In genomic region chr12:48681738-48682532, GRCh38 we compare ENCODE assay signal across 1 cellular context.
A peak's percentile ranks its signal among the peaks of the same experiment; 100 is the strongest.
TF ChIP-seq lines count a peak whose summit lies in the region.

A gene with protein sequence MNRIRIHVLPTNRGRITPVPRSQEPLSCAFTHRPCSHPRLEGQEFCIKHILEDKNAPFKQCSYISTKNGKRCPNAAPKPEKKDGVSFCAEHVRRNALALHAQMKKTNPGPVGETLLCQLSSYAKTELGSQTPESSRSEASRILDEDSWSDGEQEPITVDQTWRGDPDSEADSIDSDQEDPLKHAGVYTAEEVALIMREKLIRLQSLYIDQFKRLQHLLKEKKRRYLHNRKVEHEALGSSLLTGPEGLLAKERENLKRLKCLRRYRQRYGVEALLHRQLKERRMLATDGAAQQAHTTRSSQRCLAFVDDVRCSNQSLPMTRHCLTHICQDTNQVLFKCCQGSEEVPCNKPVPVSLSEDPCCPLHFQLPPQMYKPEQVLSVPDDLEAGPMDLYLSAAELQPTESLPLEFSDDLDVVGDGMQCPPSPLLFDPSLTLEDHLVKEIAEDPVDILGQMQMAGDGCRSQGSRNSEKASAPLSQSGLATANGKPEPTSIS (minus strand): TSS chr12:48682238. CDS start chr12:48681632, 606 bp downstream.

TF ChIP-seq in HepG2, 621 proteins besides CTCF, POLR2A, EP300 and RAD21 (continued from another document and continues in another):
- no peak for TF ChIP-seq KIAA2018 (CRISPR knock-in tag; IDR thresholded peaks at IDR 0.05; ENCODE audit: borderline replicate concordance)
- no peak for TF ChIP-seq ZNF773 (CRISPR knock-in tag; IDR thresholded peaks at IDR 0.05; ENCODE audit: borderline replicate concordance)
- peak; percentile 69; the same call in 1 of the 2 replicates for TF ChIP-seq ZNF598 (CRISPR knock-in tag; IDR thresholded peaks at IDR 0.05; ENCODE audit: borderline replicate concordance)
- TF ChIP-seq, protein P1, sequence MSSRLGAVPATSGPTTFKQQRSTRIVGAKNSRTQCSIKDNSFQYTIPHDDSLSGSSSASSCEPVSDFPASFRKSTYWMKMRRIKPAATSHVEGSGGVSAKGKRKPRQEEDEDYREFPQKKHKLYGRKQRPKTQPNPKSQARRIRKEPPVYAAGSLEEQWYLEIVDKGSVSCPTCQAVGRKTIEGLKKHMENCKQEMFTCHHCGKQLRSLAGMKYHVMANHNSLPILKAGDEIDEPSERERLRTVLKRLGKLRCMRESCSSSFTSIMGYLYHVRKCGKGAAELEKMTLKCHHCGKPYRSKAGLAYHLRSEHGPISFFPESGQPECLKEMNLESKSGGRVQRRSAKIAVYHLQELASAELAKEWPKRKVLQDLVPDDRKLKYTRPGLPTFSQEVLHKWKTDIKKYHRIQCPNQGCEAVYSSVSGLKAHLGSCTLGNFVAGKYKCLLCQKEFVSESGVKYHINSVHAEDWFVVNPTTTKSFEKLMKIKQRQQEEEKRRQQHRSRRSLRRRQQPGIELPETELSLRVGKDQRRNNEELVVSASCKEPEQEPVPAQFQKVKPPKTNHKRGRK (CRISPR knock-in tag; IDR thresholded peaks at IDR 0.05): peak; percentile 71; the same call in 1 of the 2 replicates
- TF ChIP-seq ZNF260 (CRISPR knock-in tag; IDR thresholded peaks at IDR 0.05; ENCODE audit: borderline replicate concordance, low read depth): no peak
- 0 out of 2 replicates have a peak, but pooled peaks have one; percentile 17 for TF ChIP-seq ATF7-NPFF (CRISPR knock-in tag; IDR thresholded peaks at IDR 0.05; ENCODE audit: low read depth)
- TF ChIP-seq THYN1 (CRISPR knock-in tag; IDR thresholded peaks at IDR 0.05; ENCODE audit: borderline replicate concordance, low read depth): no peak
- TF ChIP-seq, protein P2, sequence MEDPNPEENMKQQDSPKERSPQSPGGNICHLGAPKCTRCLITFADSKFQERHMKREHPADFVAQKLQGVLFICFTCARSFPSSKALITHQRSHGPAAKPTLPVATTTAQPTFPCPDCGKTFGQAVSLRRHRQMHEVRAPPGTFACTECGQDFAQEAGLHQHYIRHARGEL (CRISPR knock-in tag; IDR thresholded peaks at IDR 0.05): 0 out of 2 replicates have a peak, but pooled peaks have one; percentile 75
- no peak for TF ChIP-seq ZNF432 (CRISPR knock-in tag; IDR thresholded peaks at IDR 0.05; ENCODE audit: borderline replicate concordance)
- TF ChIP-seq, protein P3, sequence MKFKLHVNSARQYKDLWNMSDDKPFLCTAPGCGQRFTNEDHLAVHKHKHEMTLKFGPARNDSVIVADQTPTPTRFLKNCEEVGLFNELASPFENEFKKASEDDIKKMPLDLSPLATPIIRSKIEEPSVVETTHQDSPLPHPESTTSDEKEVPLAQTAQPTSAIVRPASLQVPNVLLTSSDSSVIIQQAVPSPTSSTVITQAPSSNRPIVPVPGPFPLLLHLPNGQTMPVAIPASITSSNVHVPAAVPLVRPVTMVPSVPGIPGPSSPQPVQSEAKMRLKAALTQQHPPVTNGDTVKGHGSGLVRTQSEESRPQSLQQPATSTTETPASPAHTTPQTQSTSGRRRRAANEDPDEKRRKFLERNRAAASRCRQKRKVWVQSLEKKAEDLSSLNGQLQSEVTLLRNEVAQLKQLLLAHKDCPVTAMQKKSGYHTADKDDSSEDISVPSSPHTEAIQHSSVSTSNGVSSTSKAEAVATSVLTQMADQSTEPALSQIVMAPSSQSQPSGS (CRISPR knock-in tag; IDR thresholded peaks at IDR 0.05): peak; percentile 79
- no peak for TF ChIP-seq HNF1A (IDR thresholded peaks at IDR 0.05; ENCODE audit: low read depth)
- peak; percentile 55; the same call in 1 of the 2 replicates for TF ChIP-seq HNF1A (CRISPR knock-in tag; IDR thresholded peaks at IDR 0.05; ENCODE audit: borderline replicate concordance)
- TF ChIP-seq, protein P4, sequence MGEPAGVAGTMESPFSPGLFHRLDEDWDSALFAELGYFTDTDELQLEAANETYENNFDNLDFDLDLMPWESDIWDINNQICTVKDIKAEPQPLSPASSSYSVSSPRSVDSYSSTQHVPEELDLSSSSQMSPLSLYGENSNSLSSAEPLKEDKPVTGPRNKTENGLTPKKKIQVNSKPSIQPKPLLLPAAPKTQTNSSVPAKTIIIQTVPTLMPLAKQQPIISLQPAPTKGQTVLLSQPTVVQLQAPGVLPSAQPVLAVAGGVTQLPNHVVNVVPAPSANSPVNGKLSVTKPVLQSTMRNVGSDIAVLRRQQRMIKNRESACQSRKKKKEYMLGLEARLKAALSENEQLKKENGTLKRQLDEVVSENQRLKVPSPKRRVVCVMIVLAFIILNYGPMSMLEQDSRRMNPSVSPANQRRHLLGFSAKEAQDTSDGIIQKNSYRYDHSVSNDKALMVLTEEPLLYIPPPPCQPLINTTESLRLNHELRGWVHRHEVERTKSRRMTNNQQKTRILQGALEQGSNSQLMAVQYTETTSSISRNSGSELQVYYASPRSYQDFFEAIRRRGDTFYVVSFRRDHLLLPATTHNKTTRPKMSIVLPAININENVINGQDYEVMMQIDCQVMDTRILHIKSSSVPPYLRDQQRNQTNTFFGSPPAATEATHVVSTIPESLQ (CRISPR knock-in tag; conservative IDR thresholded peaks at IDR 0.05): peak; percentile 82; the same call in 1 of the 2 replicates
- TF ChIP-seq ZFY (CRISPR knock-in tag; IDR thresholded peaks at IDR 0.05): peak; percentile 98
- no peak for TF ChIP-seq ZNF724P (CRISPR knock-in tag; IDR thresholded peaks at IDR 0.05; ENCODE audit: borderline replicate concordance)
- TF ChIP-seq MBD4 (IDR thresholded peaks at IDR 0.05; ENCODE audit: borderline replicate concordance, low read length): no peak
- no peak for TF ChIP-seq FOXA3 (CRISPR knock-in tag; IDR thresholded peaks at IDR 0.05)
- TF ChIP-seq NCOA5 (CRISPR knock-in tag; IDR thresholded peaks at IDR 0.05): no peak
- TF ChIP-seq ZNF550 (CRISPR knock-in tag; IDR thresholded peaks at IDR 0.05; ENCODE audit: borderline replicate concordance): no peak
- TF ChIP-seq, protein P5, sequence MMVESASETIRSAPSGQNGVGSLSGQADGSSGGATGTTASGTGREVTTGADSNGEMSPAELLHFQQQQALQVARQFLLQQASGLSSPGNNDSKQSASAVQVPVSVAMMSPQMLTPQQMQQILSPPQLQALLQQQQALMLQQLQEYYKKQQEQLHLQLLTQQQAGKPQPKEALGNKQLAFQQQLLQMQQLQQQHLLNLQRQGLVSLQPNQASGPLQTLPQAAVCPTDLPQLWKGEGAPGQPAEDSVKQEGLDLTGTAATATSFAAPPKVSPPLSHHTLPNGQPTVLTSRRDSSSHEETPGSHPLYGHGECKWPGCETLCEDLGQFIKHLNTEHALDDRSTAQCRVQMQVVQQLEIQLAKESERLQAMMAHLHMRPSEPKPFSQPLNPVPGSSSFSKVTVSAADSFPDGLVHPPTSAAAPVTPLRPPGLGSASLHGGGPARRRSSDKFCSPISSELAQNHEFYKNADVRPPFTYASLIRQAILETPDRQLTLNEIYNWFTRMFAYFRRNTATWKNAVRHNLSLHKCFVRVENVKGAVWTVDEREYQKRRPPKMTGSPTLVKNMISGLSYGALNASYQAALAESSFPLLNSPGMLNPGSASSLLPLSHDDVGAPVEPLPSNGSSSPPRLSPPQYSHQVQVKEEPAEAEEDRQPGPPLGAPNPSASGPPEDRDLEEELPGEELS (CRISPR knock-in tag; IDR thresholded peaks at IDR 0.05): 0 out of 2 replicates have a peak, but pooled peaks have one; percentile 3
- TF ChIP-seq ZNF614 (CRISPR knock-in tag; IDR thresholded peaks at IDR 0.05; ENCODE audit: borderline replicate concordance): peak; percentile 44; the same call in 1 of the 2 replicates
- TF ChIP-seq, protein P6, sequence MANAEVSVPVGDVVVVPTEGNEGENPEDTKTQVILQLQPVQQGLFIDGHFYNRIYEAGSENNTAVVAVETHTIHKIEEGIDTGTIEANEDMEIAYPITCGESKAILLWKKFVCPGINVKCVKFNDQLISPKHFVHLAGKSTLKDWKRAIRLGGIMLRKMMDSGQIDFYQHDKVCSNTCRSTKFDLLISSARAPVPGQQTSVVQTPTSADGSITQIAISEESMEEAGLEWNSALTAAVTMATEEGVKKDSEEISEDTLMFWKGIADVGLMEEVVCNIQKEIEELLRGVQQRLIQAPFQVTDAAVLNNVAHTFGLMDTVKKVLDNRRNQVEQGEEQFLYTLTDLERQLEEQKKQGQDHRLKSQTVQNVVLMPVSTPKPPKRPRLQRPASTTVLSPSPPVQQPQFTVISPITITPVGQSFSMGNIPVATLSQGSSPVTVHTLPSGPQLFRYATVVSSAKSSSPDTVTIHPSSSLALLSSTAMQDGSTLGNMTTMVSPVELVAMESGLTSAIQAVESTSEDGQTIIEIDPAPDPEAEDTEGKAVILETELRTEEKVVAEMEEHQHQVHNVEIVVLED (CRISPR knock-in tag; IDR thresholded peaks at IDR 0.05; ENCODE audit: borderline replicate concordance): no peak
- TF ChIP-seq RXRB (CRISPR knock-in tag; IDR thresholded peaks at IDR 0.05; ENCODE audit: borderline replicate concordance): peak; percentile 56; the same call in 1 of the 2 replicates
- TF ChIP-seq ZNF44 (CRISPR knock-in tag; IDR thresholded peaks at IDR 0.05): no peak
